Comparison of ENCODE assay signal across 15 cellular contexts in genomic region chr9:124007157-124007460, GRCh38. TPM values are rescaled to one million over a fixed set of nuclear protein-coding genes. Genes with fewer than 3 reads are reported as not detected.
A peak's percentile ranks its signal among the peaks of the same experiment; 100 is the strongest.
DNase-seq lines count a peak whose midpoint lies in the region; ATAC-seq, FAIRE-seq and TF ChIP-seq lines count a peak whose summit lies in the region.
"Had no signal": no experiment of that assay in that cellular context is flagged by ENCODE, and none has a peak within 500 bp of the region (broad histone marks: within the 10 kb centered on the region; RNA-seq: fewer than 3 reads in every experiment).

No MANE protein-coding gene starts in this region.

- TF ChIP-seq EP300 in GM12878 (IDR thresholded peaks at IDR 0.05; ENCODE audit: borderline replicate concordance in 1 of 2, control insufficient read depth in 1 of 2, low read depth in 2 of 2, low read length in 2 of 2), result no peak

- RAD21 ChIA-PET in GM12878 (lab: Charles Lee; ENCODE audit: unreplicated experiment), result interaction anchor here (0.8 to 7.4 kb wide), 5 partner anchors 10 to 282 kb away, joined by 3 to 52 read pairs (median 17); no protein-coding TSS in a partner anchor

- FAIRE-seq in GM12878 (lab: Jason Lieb, UNC) (no peak), urothelium cell line (lab: Jason Lieb, UNC) (no peak)

- H3K79me2 ChIP-seq in Karpas-422 (ENCODE audit: low read length) (no peaks in the 10 kb centered on the region), GM12878 (ENCODE audit: control insufficient read depth, insufficient read depth, low read length) (no peaks in the 10 kb centered on the region)

- H3K27me3 ChIP-seq in Karpas-422 (ENCODE audit: low read length) (peaks cover 6% of the 10 kb centered on the region; the same call in 1 of the 2 replicates), GM12878 (replicated peaks in 1 of 2; ENCODE audit: control insufficient read depth in 2 of 2, insufficient read depth in 2 of 2, low read length in 1 of 2) (peaks cover 0 to 54% of the 10 kb centered on the region in 2 experiments; a peak in 3 of 4 replicates), iPS-15b (ENCODE audit: control insufficient read depth, insufficient read depth, low read length) (peaks cover 96% of the 10 kb centered on the region), MG63 (peaks cover 71% of the 10 kb centered on the region)

- H3K27ac ChIP-seq in Karpas-422 (ENCODE audit: low read length), result no peak overlapping the region
- H3K27ac ChIP-seq in GM12878 (ENCODE audit: control insufficient read depth, insufficient read depth), result no peak overlapping the region
- H3K27ac ChIP-seq: SK-N-MC had no signal

- POLR2A ChIA-PET in GM12878 (lab: Charles Lee), result interaction anchor here (3.1 kb wide), 1 partner anchor 10 kb away, joined by 19 read pairs; no protein-coding TSS in a partner anchor

- TF ChIP-seq POLR2A in GM12878 (IDR thresholded peaks at IDR 0.05; ENCODE audit: low read depth, low read length), result no peak

- H3K9me2 ChIP-seq in Karpas-422 (replicated peaks; ENCODE audit: insufficient read depth, low read length), result no peaks in the 10 kb centered on the region

- BruUV-seq in GM12878 (replicated peaks; lab: Mats Ljungman, UMichigan), result no TSS peak

- intact Hi-C loops in GM12878 (cut with micrococcal nuclease; ENCODE audit: unreplicated experiment), result no loop called here

- TF ChIP-seq CTCF in GM12878 (IDR thresholded peaks at IDR 0.05 in 2 of 3, conservative IDR thresholded peaks at IDR 0.05 in 1 of 3; ENCODE audit: control insufficient read depth in 2 of 3, extremely low read depth in 1 of 3, insufficient read depth in 1 of 3, low read depth in 3 of 3, low read length in 3 of 3), result no peak

- H3K9ac ChIP-seq in Karpas-422 (ENCODE audit: low read length), result no peak overlapping the region
- no peak overlapping the region for H3K9ac ChIP-seq in GM12878 (ENCODE audit: control insufficient read depth, insufficient read depth, low read length)
- H3K9ac ChIP-seq in iPS-15b (ENCODE audit: low read depth, low read length), result no peak overlapping the region

- CTCF ChIA-PET in GM12878 (lab: Yijun Ruan, JAX), result interaction anchor here (0.6 to 1.8 kb wide), 4 partner anchors 33 to 190 kb away, joined by 3 to 5 read pairs (median 3); no protein-coding TSS in a partner anchor

- H4K20me1 ChIP-seq in Karpas-422 (ENCODE audit: insufficient read depth, low read depth, low read length) (no peaks in the 10 kb centered on the region), GM12878 (ENCODE audit: control insufficient read depth, insufficient read depth) (peaks cover 2% of the 10 kb centered on the region; the same call in 1 of the 2 replicates)

- H3K4me1 ChIP-seq in Karpas-422 (ENCODE audit: low read length), result peaks cover 45% of the 10 kb centered on the region
- H3K4me1 ChIP-seq in GM12878 (ENCODE audit: control insufficient read depth, insufficient read depth, low read length), result peaks cover 25% of the 10 kb centered on the region
- peaks cover 9% of the 10 kb centered on the region for H3K4me1 ChIP-seq in iPS-15b (ENCODE audit: control insufficient read depth, insufficient read depth, low read length)

- SMC1A ChIA-PET in GM12878 (lab: Charles Lee; ENCODE audit: uncharacterized antibody, unreplicated experiment), result interaction anchor here (0.9 to 7.6 kb wide), 5 partner anchors 9 to 436 kb away, joined by 3 to 55 read pairs (median 4); no protein-coding TSS in a partner anchor

- ATAC-seq in GM12878 (no peak), HG03521 (IDR thresholded peaks at IDR 0.05; ENCODE audit: unreplicated experiment) (no peak)

- no peaks in the 10 kb centered on the region for H3K36me3 ChIP-seq in Karpas-422 (ENCODE audit: insufficient read depth, low read length)
- H3K36me3 ChIP-seq in GM12878 (ENCODE audit: control insufficient read depth in 2 of 2, insufficient read depth in 2 of 2, low read length in 1 of 2), result no peaks in the 10 kb centered on the region
- H3K36me3 ChIP-seq in iPS-15b (ENCODE audit: control insufficient read depth, insufficient read depth, low read length), result no peaks in the 10 kb centered on the region
- H3K36me3 ChIP-seq in MG63, result no peaks in the 10 kb centered on the region

- H2AFZ ChIP-seq in Karpas-422 (ENCODE audit: low read length), result no peak overlapping the region
- H2AFZ ChIP-seq in GM12878 (ENCODE audit: control insufficient read depth, low read depth, low read length), result no peak overlapping the region

- peak; percentile 10 for DNase-seq in Caki2 (ENCODE audit: low read depth)
- DNase-seq in Karpas-422, result no peak
- no peak for DNase-seq in GM12878 (ENCODE audit: low read depth, low spot score)
- DNase-seq in urothelium cell line (ENCODE audit: low spot score), result no peak
- DNase-seq in occipital lobe (lab: John Stamatoyannopoulos, UW), result no peak
- DNase-seq in MG63, result no peak
- DNase-seq: DND-41, H9, IMR-90, NCI-H1048, NCI-H446 had no signal

- peak overlapping the region; percentile 23 for H3K4me2 ChIP-seq in Karpas-422 (ENCODE audit: low read depth, low read length, poor library complexity, severe bottlenecking)
- peak overlapping the region; percentile 57 for H3K4me2 ChIP-seq in GM12878 (ENCODE audit: control insufficient read depth, insufficient read depth)

- no peak overlapping the region for H3K4me3 ChIP-seq in Karpas-422 (ENCODE audit: low read length)
- H3K4me3 ChIP-seq in GM12878, result no peak overlapping the region
- peak overlapping the region; percentile 2 for H3K4me3 ChIP-seq in iPS-15b (ENCODE audit: low read depth, low read length)
- no peak overlapping the region for H3K4me3 ChIP-seq in MG63
- H3K4me3 ChIP-seq: SK-N-MC had no signal

- H3K9me3 ChIP-seq in Karpas-422 (ENCODE audit: low read length), result no peaks in the 10 kb centered on the region
- no peaks in the 10 kb centered on the region; the same call in 2 of the 3 replicates for H3K9me3 ChIP-seq in GM12878 (replicated peaks; ENCODE audit: control insufficient read depth, insufficient read depth, low read length)
- no peaks in the 10 kb centered on the region for H3K9me3 ChIP-seq in iPS-15b (ENCODE audit: control insufficient read depth, insufficient read depth, low read length)
- no peaks in the 10 kb centered on the region for H3K9me3 ChIP-seq in MG63

- TF ChIP-seq RAD21 in GM12878 (IDR thresholded peaks at IDR 0.05; ENCODE audit: insufficient read depth, low read depth, low read length), result no peak

- in situ Hi-C loops in Caki2 (cut with HindIII; ENCODE audit: low pct_unique_long_range_greater_than_20kb, low sequenced_read_pairs), result no loop called here
- in situ Hi-C loops in GM12878 (cut with MboI), result no loop called here

TF ChIP-seq in GM12878, 131 proteins besides CTCF, POLR2A, EP300 and RAD21 (continues in another document):
- no peak for TF ChIP-seq SMAD1 (IDR thresholded peaks at IDR 0.05; ENCODE audit: low read depth, partially characterized antibody)
- TF ChIP-seq USF2 (IDR thresholded peaks at IDR 0.05; ENCODE audit: borderline replicate concordance, low read depth, low read length), result no peak
- no peak for TF ChIP-seq ZBTB33 (IDR thresholded peaks at IDR 0.05)
- TF ChIP-seq ZBED1 (IDR thresholded peaks at IDR 0.05; ENCODE audit: borderline replicate concordance), result no peak

RNA-seq across cellular contexts. Expression of gene LHX2, which starts 4.5 kb away (rescaled TPM):
- total RNA-seq in Caki2 (2014; rRNA removed; shearing (Covaris generic); ENCODE audit: low replicate concordance), result 4.0 and 17.2 TPM in 2 replicates
- not detected in 2 replicates for total RNA-seq in Karpas-422 (2014; rRNA removed; shearing (Covaris generic); ENCODE audit: low replicate concordance)
- total RNA-seq in GM12878 (2013; cell fraction: nucleolus; rRNA removed), result 34.7 and 38.5 TPM in 2 replicates
- 6.0 and 8.0 TPM in 2 replicates for total RNA-seq in GM12878 (2014; rRNA removed)
- total RNA-seq in GM12878 (2014; rRNA removed; fragmentation: Illumina TruSeq; extraction: Trizol), result 3.3 TPM in 2 replicates
- total RNA-seq in GM12878 (2021), result 9.0 and 10.3 TPM in 2 replicates
- 1.1 TPM for polyA plus RNA-seq in GM12878 (2011; ENCODE audit: low read depth)
- polyA plus RNA-seq in GM12878 (2011; rRNA removed), result 46.5 and 69.8 TPM in 2 replicates
- 109 and 126 TPM in 2 replicates for polyA plus RNA-seq in GM12878 (2011; cell fraction: cytosol; rRNA removed)
- polyA plus RNA-seq in GM12878 (2011; cell fraction: nucleus; rRNA removed), result 225 and 243 TPM in 2 replicates
- polyA plus RNA-seq in GM12878 (2012), result 1.7 and 4.5 TPM in 2 replicates
- polyA plus RNA-seq in GM12878 (2014; fragmentation: Illumina TruSeq; extraction: Trizol), result 3.6 and 6.0 TPM in 2 replicates
- 1 to 10 TPM in 1 of 2 experiments, under 1 TPM in 1; 0.82 to 2.6 TPM for polyA plus RNA-seq in GM12878 (2014; fragmentation: Nextera tagmentation; extraction: Ambion mirVana)
- 7.6 and 14.2 TPM in 2 replicates for polyA plus RNA-seq in GM12878 (2014; rRNA removed)
- 1 to 10 TPM; 2.6 to 4.6 TPM for polyA plus RNA-seq in GM12878 (2016; fragmentation: Nextera tagmentation; extraction: Ambion mirVana)
- polyA minus RNA-seq in GM12878 (2011; rRNA and poly(A)+ RNA removed), result 38.6 and 76.6 TPM in 2 replicates
- polyA minus RNA-seq in GM12878 (2011; cell fraction: cytosol; rRNA and poly(A)+ RNA removed), result 49.9 and 53.2 TPM in 2 replicates
- polyA minus RNA-seq in GM12878 (2011; cell fraction: nucleus; rRNA and poly(A)+ RNA removed), result 34.7 and 46.5 TPM in 2 replicates
- total RNA-seq in occipital lobe, result 189 TPM
- 0.49 and 0.74 TPM in 2 replicates for total RNA-seq in MG63 (2014; rRNA removed; shearing (Covaris generic); ENCODE audit: low replicate concordance)
- total RNA-seq: H9, HT-29, IMR-90 had no signal
- polyA plus RNA-seq: IMR-90 had no signal
